In the genomic region with DNA sequence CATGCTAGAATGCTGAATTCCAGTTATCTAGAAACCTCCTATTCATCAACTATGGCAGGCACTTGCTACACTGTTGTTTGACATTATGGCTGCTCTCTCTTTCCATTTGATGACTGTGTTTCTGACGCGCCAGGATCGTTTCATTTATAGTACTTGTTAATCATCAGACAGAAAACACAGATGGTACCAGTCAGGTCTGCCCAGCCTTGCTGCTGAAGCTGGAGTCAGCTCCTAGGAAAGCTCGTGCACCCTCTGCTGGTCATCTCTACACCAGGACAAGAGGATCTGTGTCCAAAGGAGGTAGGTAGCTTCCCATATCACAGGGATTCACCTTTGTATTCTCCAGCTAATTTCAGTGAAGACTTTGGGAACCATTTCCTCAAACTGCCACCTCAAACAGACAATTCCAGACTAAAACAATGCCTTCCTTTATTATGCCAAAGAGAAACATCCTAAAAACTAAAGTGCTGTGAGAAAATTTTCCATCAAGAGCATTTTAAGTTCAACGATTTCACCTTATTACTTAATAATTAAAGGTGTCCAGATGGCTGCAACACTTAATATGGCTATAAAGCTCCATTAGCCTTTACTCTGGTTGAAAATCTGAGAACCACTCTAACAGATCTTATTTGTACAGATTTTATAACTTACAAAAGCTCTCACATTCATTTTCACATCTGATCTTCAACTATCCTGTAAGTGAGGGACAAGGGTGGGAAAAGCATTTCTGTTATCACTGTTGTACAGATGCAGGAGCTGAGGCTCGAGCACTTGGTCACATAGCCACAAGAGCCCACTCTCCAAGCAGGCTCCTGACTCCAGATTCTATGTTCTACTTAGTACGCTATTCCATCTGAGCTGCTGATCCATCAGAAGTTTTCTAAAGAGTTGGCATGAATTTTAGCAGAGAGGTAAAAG, we compare ENCODE assay signal across 7 cellular contexts. TPM values are rescaled to one million over a fixed set of nuclear protein-coding genes. Genes with fewer than 3 reads are reported as not detected.
DNase-seq lines count a peak whose midpoint lies in the region; ATAC-seq and TF ChIP-seq lines count a peak whose summit lies in the region.

No MANE protein-coding gene starts in this region.

- H3K9me3 Mint-ChIP-seq in T-helper 1 cell treated with Interleukin-12 subunit alpha and Interleukin-12 subunit beta and Interleukin-4 antibody, amounts not matched to agents 30 μg/mL and 1 μg/mL, for 36 hours, result peaks cover 3% of the 10 kb centered on the region

- peak; percentile 42 for TF ChIP-seq POLR2A in GM18505 (IDR thresholded peaks at IDR 0.05; ENCODE audit: borderline replicate concordance, extremely low read depth, insufficient read depth, insufficient read length)

- peak; percentile 76 for DNase-seq in NCI-H146 treated with DMSO at 0.1 percent for 48 hours (lab: John Stamatoyannopoulos, UW; ENCODE audit: unreplicated experiment)
- peak; percentile 92 for DNase-seq in amniotic stem cell (lab: John Stamatoyannopoulos, UW)
- DNase-seq in left ventricle myocardium superior, result peak; percentile 84
- DNase-seq in retina, result peak; percentile 74

- H3K36me3 Mint-ChIP-seq in T-helper 1 cell treated with Interleukin-12 subunit alpha and Interleukin-12 subunit beta and Interleukin-4 antibody, amounts not matched to agents 30 μg/mL and 1 μg/mL, for 36 hours (ENCODE audit: low read depth), result peaks cover 4% of the 10 kb centered on the region

- no peak overlapping the region for H3K4me3 Mint-ChIP-seq in T-helper 1 cell treated with Interleukin-12 subunit alpha and Interleukin-12 subunit beta and Interleukin-4 antibody, amounts not matched to agents 30 μg/mL and 1 μg/mL, for 36 hours

- intact Hi-C loops in left ventricle myocardium superior (cut with micrococcal nuclease), result loop anchor here (5.0 kb wide), 1 partner anchor 444 kb away; no protein-coding TSS in a partner anchor

- no peaks in the 10 kb centered on the region for H3K27me3 Mint-ChIP-seq in T-helper 1 cell treated with Interleukin-12 subunit alpha and Interleukin-12 subunit beta and Interleukin-4 antibody, amounts not matched to agents 30 μg/mL and 1 μg/mL, for 36 hours (ENCODE audit: low read depth)

- H3K4me1 Mint-ChIP-seq in T-helper 1 cell treated with Interleukin-12 subunit alpha and Interleukin-12 subunit beta and Interleukin-4 antibody, amounts not matched to agents 30 μg/mL and 1 μg/mL, for 36 hours (ENCODE audit: low read depth), result peaks cover 13% of the 10 kb centered on the region

- H3K27ac Mint-ChIP-seq in T-helper 1 cell treated with Interleukin-12 subunit alpha and Interleukin-12 subunit beta and Interleukin-4 antibody, amounts not matched to agents 30 μg/mL and 1 μg/mL, for 36 hours, result peak overlapping the region; percentile 5

- ATAC-seq in GM18505 (IDR thresholded peaks at IDR 0.05; ENCODE audit: unreplicated experiment) (peak; percentile 79), HG02870 (IDR thresholded peaks at IDR 0.05; ENCODE audit: unreplicated experiment) (peak; percentile 79), left ventricle myocardium superior (peak; percentile 99)

RNA-seq across cellular contexts. Expression of a gene that starts 17.5 kb away (rescaled TPM):
- 8.2 TPM for total RNA-seq in left ventricle myocardium superior

RNA-seq across cellular contexts. Expression of a gene that starts 17.8 kb away (rescaled TPM):
- 5.8 TPM for total RNA-seq in left ventricle myocardium superior

Comparison
In these comparisons a context has a peak if more than half of its experiments do, and no peak if none do; other contexts are left out.
1. Peak in every context shown above with its lines: DNase-seq and ATAC-seq.